26 cellular contexts compared by ENCODE assay signal in the genomic region with DNA sequence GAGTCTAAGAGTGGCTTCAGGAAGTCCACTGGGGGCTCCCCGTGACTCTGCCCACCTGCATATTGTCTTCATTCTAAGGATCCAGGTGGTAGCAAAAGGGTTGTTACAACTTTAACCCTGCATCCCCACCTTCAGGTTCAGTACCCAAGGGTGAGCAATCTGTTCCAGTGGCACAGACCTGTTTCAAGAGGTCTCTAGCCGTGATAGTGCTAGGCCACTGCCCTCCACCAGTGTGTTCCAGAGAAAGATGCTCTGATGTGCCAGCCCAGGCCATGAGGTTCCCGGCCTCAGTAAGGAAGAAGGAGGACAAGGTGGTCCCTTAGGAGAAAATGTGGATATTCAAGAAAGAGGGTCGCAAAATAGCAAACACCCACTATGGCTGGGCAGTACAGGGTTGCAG.
DNase-seq lines count a peak whose midpoint lies in the region; ATAC-seq and TF ChIP-seq lines count a peak whose summit lies in the region.
"Had no signal": no experiment of that assay in that cellular context is flagged by ENCODE, and none has a peak within 500 bp of the region (broad histone marks: within the 10 kb centered on the region; RNA-seq: fewer than 3 reads in every experiment).

No MANE protein-coding gene starts in this region.

- H3K4me3 ChIP-seq in mammary epithelial cell (replicated peaks in 1 of 3; ENCODE audit: insufficient read depth in 1 of 3, low read depth in 2 of 3, low read length in 3 of 3) (no peak overlapping the region), GM23248 (no peak overlapping the region), adipocyte (ENCODE audit: low read length) (peak overlapping the region; percentile 10)
- H3K4me3 ChIP-seq in naive thymus-derived CD4-positive, alpha-beta T cell (ENCODE audit: low read length): no peak overlapping the region
- H3K4me3 ChIP-seq: left lung had no signal

- no peaks in the 10 kb centered on the region for H3K36me3 Mint-ChIP-seq in MCF 10A (ENCODE audit: insufficient read depth, unreplicated experiment)
- peaks cover 0 to 14% (median 0%) of the 10 kb centered on the region in 5 donors for H3K36me3 Mint-ChIP-seq in naive thymus-derived CD4-positive, alpha-beta T cell
- H3K36me3 Mint-ChIP-seq: activated naive CD8-positive, alpha-beta T cell treated with anti-CD3 and anti-CD28 coated beads, Interleukin-2, amount 10 ng/mL, durations not matched to agents 7 days and 5 days had no signal

- no peaks in the 10 kb centered on the region for H3K27me3 Mint-ChIP-seq in MCF 10A (ENCODE audit: insufficient read depth, unreplicated experiment)
- H3K27me3 Mint-ChIP-seq in naive thymus-derived CD4-positive, alpha-beta T cell: no peaks in the 10 kb centered on the region
- H3K27me3 Mint-ChIP-seq: activated naive CD8-positive, alpha-beta T cell treated with anti-CD3 and anti-CD28 coated beads, Interleukin-2, amount 10 ng/mL, durations not matched to agents 7 days and 5 days had no signal

- CTCF ChIA-PET in MCF 10A (lab: Yijun Ruan, JAX) (no interaction called here), mammary epithelial cell (lab: Charles Lee; ENCODE audit: low non-redundant PET) (no interaction called here)
- CTCF ChIA-PET in naive thymus-derived CD4-positive, alpha-beta T cell (lab: Charles Lee): no interaction called here

- DNase-seq in MCF 10A (ENCODE audit: unreplicated experiment): no peak
- no peak for DNase-seq in mammary epithelial cell
- DNase-seq in GM23248: no peak
- DNase-seq in adipocyte (ENCODE audit: low read depth): no peak
- DNase-seq in naive thymus-derived CD4-positive, alpha-beta T cell: no peak
- no peak for DNase-seq in activated T-cell treated with anti-CD3 and anti-CD28 coated beads for 4 hours
- no peak for DNase-seq in stimulated activated CD4-positive, alpha-beta T cell treated with anti-CD3 and anti-CD28 coated beads, Interleukin-2, amount 100 ng/mL, for 48 hours
- DNase-seq in NCI-H1092 treated with DMSO at 0.1 percent for 48 hours (lab: John Stamatoyannopoulos, UW): no peak
- DNase-seq: 8988T; activated B cell treated with CpG ODN at 0.5 μM for 24 hours; activated CD8-positive, alpha-beta memory T cell treated with anti-CD3 and anti-CD28 coated beads, Interleukin-2, amount 50 U/mL, for 4 hours; activated naive CD8-positive, alpha-beta T cell treated with anti-CD3 and anti-CD28 coated beads, Interleukin-2, amount 10 ng/mL, durations not matched to agents 7 days and 5 days; cerebellar nuclear complex; COR-L47; DMS79; H7; left lung; NCI-H1105 treated with DMSO at 0.1 percent for 48 hours; NCI-H2029 treated with DMSO at 0.1 percent for 48 hours; NCI-H345; NCI-H748 treated with DMSO at 0.1 percent for 48 hours; nephron progenitor cell; posterior cingulate gyrus; SW 1271; T1000; upper lobe of left lung had no signal

- H3K4me3 Mint-ChIP-seq in MCF 10A (ENCODE audit: unreplicated experiment): no peak overlapping the region
- peak overlapping the region in 6 of 10 donors; percentile 1 to 45 (median 22) for H3K4me3 Mint-ChIP-seq in naive thymus-derived CD4-positive, alpha-beta T cell
- H3K4me3 Mint-ChIP-seq: activated B cell treated with CpG ODN at 0.5 μM for 24 hours; activated naive CD8-positive, alpha-beta T cell treated with anti-CD3 and anti-CD28 coated beads, Interleukin-2, amount 10 ng/mL, durations not matched to agents 7 days and 5 days; nephron progenitor cell had no signal

- dilution Hi-C loops in mammary epithelial cell (cut with HindIII; ENCODE audit: low sequenced_read_pairs): no loop called here

- in situ Hi-C loops in mammary epithelial cell (cut with MboI; ENCODE audit: low sequenced_read_pairs in 2 of 2): no loop called here
- in situ Hi-C loops in GM23248 (cut with MboI): no loop called here

- H3K79me2 ChIP-seq in mammary epithelial cell (ENCODE audit: insufficient read depth, low read length) (peaks cover 99% of the 10 kb centered on the region), GM23248 (ENCODE audit: insufficient read depth) (peaks cover 100% of the 10 kb centered on the region)

- H3K9me2 ChIP-seq in GM23248 (ENCODE audit: insufficient read depth): no peaks in the 10 kb centered on the region

- no peak overlapping the region for H3K9ac ChIP-seq in mammary epithelial cell (ENCODE audit: insufficient read depth, low read length)
- H3K9ac ChIP-seq in GM23248: no peak overlapping the region
- no peak overlapping the region for H3K9ac ChIP-seq in adipocyte (ENCODE audit: low read length)

- ATAC-seq in naive thymus-derived CD4-positive, alpha-beta T cell: no peak

- peaks cover 6% of the 10 kb centered on the region for H3K4me1 Mint-ChIP-seq in MCF 10A (ENCODE audit: insufficient read depth, unreplicated experiment)
- peaks cover 38 to 72% (median 60%) of the 10 kb centered on the region in 7 donors for H3K4me1 Mint-ChIP-seq in naive thymus-derived CD4-positive, alpha-beta T cell

- H3K9me3 ChIP-seq in mammary epithelial cell (replicated peaks; ENCODE audit: insufficient read depth, low read length): no peaks in the 10 kb centered on the region
- H3K9me3 ChIP-seq in GM23248 (ENCODE audit: low read depth): no peaks in the 10 kb centered on the region
- no peaks in the 10 kb centered on the region for H3K9me3 ChIP-seq in adipocyte (ENCODE audit: control insufficient read depth, low read length)
- no peaks in the 10 kb centered on the region for H3K9me3 ChIP-seq in naive thymus-derived CD4-positive, alpha-beta T cell (ENCODE audit: control insufficient read depth in 2 of 3, low read length in 3 of 3)
- H3K9me3 ChIP-seq: left lung, upper lobe of left lung had no signal

- BruUV-seq in MCF 10A (replicated peaks; lab: Mats Ljungman, UMichigan) (no TSS peak), mammary epithelial cell (replicated peaks; lab: Mats Ljungman, UMichigan) (no TSS peak)

- H3K4me2 ChIP-seq in mammary epithelial cell (ENCODE audit: insufficient read depth, low read depth, low read length) (no peak overlapping the region), GM23248 (ENCODE audit: unreplicated experiment) (peak overlapping the region; percentile 1)

- no peak overlapping the region for H2AFZ ChIP-seq in mammary epithelial cell (ENCODE audit: low read depth, low read length)
- no peak overlapping the region for H2AFZ ChIP-seq in GM23248

- H3K27ac ChIP-seq in mammary epithelial cell (ENCODE audit: insufficient read depth, low read depth, low read length): no peak overlapping the region
- H3K27ac ChIP-seq in GM23248: 0 out of 2 replicates have a peak overlapping the region, but pooled peaks have one; percentile 47
- no peak overlapping the region for H3K27ac ChIP-seq in naive thymus-derived CD4-positive, alpha-beta T cell (ENCODE audit: low read depth, low read length)

- peaks cover 19% of the 10 kb centered on the region for H3K4me1 ChIP-seq in mammary epithelial cell (ENCODE audit: insufficient read depth, low read length)
- peaks cover 36% of the 10 kb centered on the region for H3K4me1 ChIP-seq in GM23248 (ENCODE audit: insufficient read depth)
- peaks cover 26% of the 10 kb centered on the region for H3K4me1 ChIP-seq in adipocyte (ENCODE audit: control insufficient read depth, insufficient read depth, low read length)
- H3K4me1 ChIP-seq in naive thymus-derived CD4-positive, alpha-beta T cell (ENCODE audit: control insufficient read depth in 2 of 2, insufficient read depth in 2 of 2, low read length in 2 of 2): peaks cover 0 to 40% of the 10 kb centered on the region in 2 donors

- TF ChIP-seq CTCF in MCF 10A (IDR thresholded peaks at IDR 0.05; ENCODE audit: unreplicated experiment) (no peak), mammary epithelial cell (conservative IDR thresholded peaks at IDR 0.05 in 1 of 2, IDR thresholded peaks at IDR 0.05 in 1 of 2; ENCODE audit: extremely low read depth in 1 of 2, insufficient read depth in 1 of 2, low read depth in 1 of 2, low read length in 2 of 2) (no peak)

- H3K9me3 Mint-ChIP-seq in MCF 10A (ENCODE audit: unreplicated experiment): no peaks in the 10 kb centered on the region
- H3K9me3 Mint-ChIP-seq in naive thymus-derived CD4-positive, alpha-beta T cell: peaks cover 0 to 1% (median 0%) of the 10 kb centered on the region in 11 donors
- H3K9me3 Mint-ChIP-seq: activated B cell treated with CpG ODN at 0.5 μM for 24 hours; activated naive CD8-positive, alpha-beta T cell treated with anti-CD3 and anti-CD28 coated beads, Interleukin-2, amount 10 ng/mL, durations not matched to agents 7 days and 5 days had no signal

- no peaks in the 10 kb centered on the region for H4K20me1 ChIP-seq in mammary epithelial cell (ENCODE audit: insufficient read depth, low read length)
- H4K20me1 ChIP-seq in GM23248 (ENCODE audit: insufficient read depth): peaks cover 26% of the 10 kb centered on the region; the same call in 1 of the 2 replicates

- H3K27me3 ChIP-seq in mammary epithelial cell (ENCODE audit: insufficient read depth, low read length) (no peaks in the 10 kb centered on the region), GM23248 (replicated peaks; ENCODE audit: insufficient read depth) (no peaks in the 10 kb centered on the region), adipocyte (replicated peaks; ENCODE audit: control insufficient read depth, insufficient read depth, low read length) (no peaks in the 10 kb centered on the region)
- no peaks in the 10 kb centered on the region for H3K27me3 ChIP-seq in naive thymus-derived CD4-positive, alpha-beta T cell (ENCODE audit: control insufficient read depth in 2 of 2, insufficient read depth in 2 of 2, low read length in 2 of 2)
- H3K27me3 ChIP-seq: left lung, upper lobe of left lung had no signal

- intact Hi-C loops in MCF 10A (cut with micrococcal nuclease) (no loop called here), mammary epithelial cell (cut with micrococcal nuclease) (no loop called here)
- intact Hi-C loops in naive thymus-derived CD4-positive, alpha-beta T cell (cut with micrococcal nuclease): no loop called here

- peaks cover 23% of the 10 kb centered on the region for H3F3A ChIP-seq in GM23248 (ENCODE audit: insufficient read depth)

- 98% methylated on average over 3 of the region's 4 CpGs for WGBS in mammary epithelial cell (ENCODE audit: low coverage, missing lambda C conversion rate)
- WGBS in GM23248 (ENCODE audit: low coverage in 1 of 2, low lambda C conversion rate in 2 of 2, missing lambda C conversion rate in 2 of 2), 2 experiments: 91 to 99% methylated on average over 4 of the region's 4 CpGs

- POLR2A ChIA-PET in MCF 10A (lab: Yijun Ruan, JAX): no interaction called here
- POLR2A ChIA-PET in naive thymus-derived CD4-positive, alpha-beta T cell (lab: Charles Lee): interaction anchor here (1.7 kb wide), 1 partner anchor 64 kb away, joined by 3 read pairs; no protein-coding TSS in a partner anchor

- peak overlapping the region; percentile 40 for H3K27ac Mint-ChIP-seq in MCF 10A (ENCODE audit: low read depth, unreplicated experiment)
- H3K27ac Mint-ChIP-seq in naive thymus-derived CD4-positive, alpha-beta T cell: peak overlapping the region in 1 of 9 donors; percentile 23
- H3K27ac Mint-ChIP-seq: activated B cell treated with CpG ODN at 0.5 μM for 24 hours had no signal

- H3K36me3 ChIP-seq in mammary epithelial cell (ENCODE audit: insufficient read depth, low read length) (no peaks in the 10 kb centered on the region), GM23248 (ENCODE audit: low read depth) (no peaks in the 10 kb centered on the region), adipocyte (ENCODE audit: control insufficient read depth, insufficient read depth, low read length, severe bottlenecking) (no peaks in the 10 kb centered on the region)
- no peaks in the 10 kb centered on the region for H3K36me3 ChIP-seq in naive thymus-derived CD4-positive, alpha-beta T cell (ENCODE audit: control insufficient read depth in 2 of 3, insufficient read depth in 3 of 3, low read length in 3 of 3)
- H3K36me3 ChIP-seq: left lung, upper lobe of left lung had no signal
